In genomic region chr11:66957971-66958231, GRCh38 we compare ENCODE assay signal across 7 cellular contexts. TPM values are rescaled to one million over a fixed set of nuclear protein-coding genes. Genes with fewer than 3 reads are reported as not detected.
DNase-seq lines count a peak whose midpoint lies in the region; ATAC-seq, FAIRE-seq and TF ChIP-seq lines count a peak whose summit lies in the region.

No MANE protein-coding gene starts in this region.

- no peak for TF ChIP-seq POLR2A in GM18505 (IDR thresholded peaks at IDR 0.05; ENCODE audit: borderline replicate concordance, extremely low read depth, insufficient read depth, insufficient read length)

- H3K36me3 ChIP-seq in kidney (ENCODE audit: control insufficient read depth in 1 of 2, insufficient read depth in 2 of 2, low read length in 2 of 2) = no peaks in the 10 kb centered on the region
- no peaks in the 10 kb centered on the region for H3K36me3 ChIP-seq in subcutaneous abdominal adipose tissue (ENCODE audit: control insufficient read depth in 5 of 5, insufficient read depth in 5 of 5, low read length in 5 of 5)

- no peak for FAIRE-seq in kidney (lab: Jason Lieb, UNC)

- peak; percentile 33 for ATAC-seq in GM18505 (IDR thresholded peaks at IDR 0.05; ENCODE audit: unreplicated experiment)
- peak; percentile 22 for ATAC-seq in HG03025 (IDR thresholded peaks at IDR 0.05; ENCODE audit: low FRiP score, unreplicated experiment)
- no peak for ATAC-seq in GM19463 (IDR thresholded peaks at IDR 0.05; ENCODE audit: unreplicated experiment)

- DNase-seq in kidney (no peak), NCI-H226 (no peak)

- H3K4me1 ChIP-seq in kidney (ENCODE audit: control insufficient read depth in 1 of 2, insufficient read depth in 1 of 2, low read depth in 1 of 2, low read length in 2 of 2) (peaks cover 6 to 14% of the 10 kb centered on the region in 2 donors), subcutaneous abdominal adipose tissue (ENCODE audit: control insufficient read depth in 5 of 5, insufficient read depth in 5 of 5, low read length in 5 of 5) (peaks cover 2 to 54% (median 45%) of the 10 kb centered on the region in 5 donors)

- H3K9ac ChIP-seq in kidney (ENCODE audit: low read length in 2 of 2) (no peak overlapping the region), subcutaneous abdominal adipose tissue (ENCODE audit: low read length in 5 of 5) (peak overlapping the region in 3 of 5 donors; percentile 46 to 74 (median 72))

- H3K27ac ChIP-seq in angular gyrus (ENCODE audit: low read depth, low read length) (peak overlapping the region; percentile 78), kidney (ENCODE audit: low read depth in 2 of 2, low read length in 2 of 2) (peak overlapping the region in 1 of 2 donors; percentile 76), subcutaneous abdominal adipose tissue (ENCODE audit: low read depth, low read length) (peak overlapping the region; percentile 67)

- H3K4me3 ChIP-seq in kidney (ENCODE audit: low read length in 2 of 2) (peak overlapping the region; percentile 72 to 79), subcutaneous abdominal adipose tissue (ENCODE audit: low read depth in 1 of 5, low read length in 5 of 5) (peak overlapping the region; percentile 73 to 92 (median 88))

- H3K9me3 ChIP-seq in kidney (ENCODE audit: control insufficient read depth in 1 of 2, low read length in 2 of 2) (no peaks in the 10 kb centered on the region), subcutaneous abdominal adipose tissue (ENCODE audit: control insufficient read depth in 5 of 5, low read length in 5 of 5) (no peaks in the 10 kb centered on the region)

- no peak for TF ChIP-seq CTCF in kidney (IDR thresholded peaks at IDR 0.05; ENCODE audit: borderline replicate concordance, extremely low read depth, insufficient read depth)

- intact Hi-C loops in kidney (cut with DNase I) = no loop called here

- no peaks in the 10 kb centered on the region for H3K27me3 ChIP-seq in subcutaneous abdominal adipose tissue (ENCODE audit: control insufficient read depth in 5 of 5, insufficient read depth in 4 of 5, low read length in 5 of 5)

RNA-seq across cellular contexts. Expression of gene PC, which starts 0.3 kb away (rescaled TPM):
- 20.8 TPM for total RNA-seq in kidney
- polyA plus RNA-seq in kidney (ENCODE audit: insufficient read depth, low read depth, low replicate concordance) = 95.2 TPM

RNA-seq across cellular contexts. Expression of gene C11orf86, which starts 17.2 kb away (rescaled TPM):
- total RNA-seq in kidney = not detected
- 0.92 TPM for polyA plus RNA-seq in kidney (ENCODE audit: insufficient read depth, low read depth, low replicate concordance)

Comparison
In these comparisons a context has a peak if more than half of its experiments do, and no peak if none do; other contexts are left out.
1. H3K9ac ChIP-seq: peak in subcutaneous abdominal adipose tissue (3 of 5); none in kidney (0 of 2).